16 cellular contexts compared by ENCODE assay signal in the genomic region with DNA sequence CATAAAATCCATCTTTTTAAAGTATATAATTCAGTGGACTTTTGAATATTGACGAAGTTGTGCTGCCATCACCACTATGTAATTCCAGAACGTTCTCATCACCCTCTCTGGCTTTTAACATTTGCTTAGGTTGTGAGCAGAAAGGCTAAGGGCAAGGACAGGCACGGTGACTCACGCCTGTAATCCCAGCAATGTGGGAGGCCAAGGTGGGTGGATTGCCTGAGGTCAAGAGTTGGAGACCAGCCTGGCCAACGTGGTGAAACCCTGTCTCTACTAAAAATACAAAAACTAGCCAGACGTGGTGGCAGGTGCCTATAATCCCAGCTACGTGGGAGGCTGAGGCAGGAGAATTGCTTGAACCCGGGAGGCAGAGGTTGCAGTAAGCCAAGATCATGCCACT. TPM values are rescaled to one million over a fixed set of nuclear protein-coding genes. Genes with fewer than 3 reads are reported as not detected.
"Had no signal": no experiment of that assay in that cellular context is flagged by ENCODE, and none has a peak within 500 bp of the region (broad histone marks: within the 10 kb centered on the region; RNA-seq: fewer than 3 reads in every experiment).

No MANE protein-coding gene starts in this region.

RNA-seq across cellular contexts. Expression of a gene that starts 11.0 kb away (rescaled TPM):
- total RNA-seq: activated CD4-positive, alpha-beta memory T cell treated with anti-CD3 and anti-CD28 coated beads, Interleukin-2, amount 10 ng/mL, durations not matched to agents 7 days and 5 days; activated CD4-positive, alpha-beta T cell treated with anti-CD3 and anti-CD28 coated beads for 36 hours; activated CD4-positive, alpha-beta T cell treated with anti-CD3 and anti-CD28 coated beads, Interleukin-2, amount 10 ng/mL, durations not matched to agents 7 days and 5 days; activated CD8-positive, alpha-beta memory T cell treated with anti-CD3 and anti-CD28 coated beads, Interleukin-2, amount 10 ng/mL, durations not matched to agents 7 days and 5 days; activated CD8-positive, alpha-beta T cell treated with anti-CD3 and anti-CD28 coated beads, Interleukin-2, amount 10 ng/mL, durations not matched to agents 7 days and 5 days; activated naive CD8-positive, alpha-beta T cell treated with anti-CD3 and anti-CD28 coated beads, Interleukin-2, amount 10 ng/mL, durations not matched to agents 7 days and 5 days; activated T-helper 2 cell treated with anti-CD3 and anti-CD28 coated beads, Interferon-gamma antibody, Interleukin-2, Interleukin-4, amounts not matched to agents 10 μg/mL and 5 μg/mL and 100 μg/mL, durations not matched to agents 14 hours and 24 hours and 36 hours; aorta; astrocyte; body of pancreas; breast epithelium; cardiac septum; T-helper 1 cell treated with Interleukin-12 subunit alpha and Interleukin-12 subunit beta and Interleukin-4 antibody, amounts not matched to agents 30 ng/mL and 1 ng/mL, for 36 hours; T-helper 17 cell; T-helper 2 cell treated with Interferon-gamma antibody and Interleukin-4, amounts not matched to agents 100 ng/mL and 5 ng/mL, for 36 hours; WTC11 had no signal
- polyA plus RNA-seq: aorta had no signal
